Comparison of ENCODE assay signal across 8 cellular contexts in the genomic region with DNA sequence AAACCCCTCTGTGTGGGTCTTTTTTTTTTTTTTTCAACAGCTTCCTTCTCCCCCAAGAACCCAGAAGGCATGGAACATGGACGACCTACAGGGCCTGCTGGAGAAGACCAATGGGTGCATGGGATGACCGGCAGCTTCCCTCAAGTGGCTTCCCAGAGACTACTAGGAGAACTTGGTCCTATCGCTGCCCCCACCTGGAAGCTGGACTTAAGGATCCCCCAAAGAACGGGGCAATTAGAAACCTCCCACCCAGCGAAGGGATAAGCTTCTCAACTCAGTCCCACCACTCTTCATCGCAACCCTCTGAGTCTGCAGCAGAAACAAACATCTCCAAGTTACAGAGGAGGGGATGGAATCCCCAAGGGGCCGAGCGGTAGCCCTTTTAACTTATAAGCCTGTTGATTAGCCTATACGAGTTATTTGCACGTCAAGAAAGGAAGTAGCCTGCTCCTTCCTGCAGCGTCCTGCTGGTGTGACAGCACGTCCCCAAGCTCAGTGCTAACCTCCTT. TPM values are rescaled to one million over a fixed set of nuclear protein-coding genes. Genes with fewer than 3 reads are reported as not detected.
A peak's percentile ranks its signal among the peaks of the same experiment; 100 is the strongest.
DNase-seq lines count a peak whose midpoint lies in the region; ATAC-seq and TF ChIP-seq lines count a peak whose summit lies in the region.

No MANE protein-coding gene starts in this region.

- in situ Hi-C loops in astrocyte of the spinal cord (cut with HindIII; ENCODE audit: low sequenced_read_pairs), result no loop called here

- H3K27ac ChIP-seq in aorta (ENCODE audit: low read depth in 1 of 2, low read length in 2 of 2), result peak overlapping the region in 1 of 2 donors; percentile 85

- peaks cover 34% of the 10 kb centered on the region for H3K36me3 Mint-ChIP-seq in stimulated activated naive CD8-positive, alpha-beta T cell treated with anti-CD3 and anti-CD28 coated beads, Interleukin-15, Interleukin-2, amounts not matched to agents 100 ng/mL and 50 ng/mL, for 24 hours (ENCODE audit: low read depth)
- H3K36me3 Mint-ChIP-seq in memory B cell, result peaks cover 8% of the 10 kb centered on the region

- no peak for DNase-seq in stimulated activated naive CD8-positive, alpha-beta T cell treated with anti-CD3 and anti-CD28 coated beads, Interleukin-15, Interleukin-2, amounts not matched to agents 100 U/mL and 50 U/mL, for 24 hours
- no peak for DNase-seq in astrocyte of the spinal cord (ENCODE audit: low read depth, low spot score)
- DNase-seq in memory B cell (ENCODE audit: low spot score in 2 of 2), result no peak
- no peak for DNase-seq in aorta
- DNase-seq in cortex of kidney (lab: John Stamatoyannopoulos, UW), result no peak
- DNase-seq in KG1 (lab: John Stamatoyannopoulos, UW), result no peak

- H3K9me3 ChIP-seq in aorta (ENCODE audit: control insufficient read depth, low read length), result no peaks in the 10 kb centered on the region

- H3K27ac Mint-ChIP-seq in stimulated activated naive CD8-positive, alpha-beta T cell treated with anti-CD3 and anti-CD28 coated beads, Interleukin-15, Interleukin-2, amounts not matched to agents 100 ng/mL and 50 ng/mL, for 24 hours, result peak overlapping the region; percentile 100
- peak overlapping the region; percentile 89 for H3K27ac Mint-ChIP-seq in memory B cell

- no peaks in the 10 kb centered on the region for H3K27me3 ChIP-seq in aorta (ENCODE audit: control insufficient read depth in 1 of 2, insufficient read depth in 2 of 2, low read length in 1 of 2)

- intact Hi-C loops in aorta (cut with DNase I), result loop anchor here in 1 of 2 donors (2.0 kb wide), 1 partner anchor 16 kb away; a partner anchor contains a TSS

- peak overlapping the region; percentile 98 for H3K4me3 Mint-ChIP-seq in stimulated activated naive CD8-positive, alpha-beta T cell treated with anti-CD3 and anti-CD28 coated beads, Interleukin-15, Interleukin-2, amounts not matched to agents 100 ng/mL and 50 ng/mL, for 24 hours
- peak overlapping the region; percentile 90 for H3K4me3 Mint-ChIP-seq in memory B cell

- no peak for TF ChIP-seq CTCF in astrocyte of the spinal cord (IDR thresholded peaks at IDR 0.05; ENCODE audit: low read depth, low read length)

- H3K36me3 ChIP-seq in aorta (ENCODE audit: control insufficient read depth in 1 of 2, insufficient read depth in 2 of 2, low read length in 1 of 2), result no peaks in the 10 kb centered on the region

- H3K4me3 ChIP-seq in astrocyte of the spinal cord (ENCODE audit: low read depth, low read length) (peak overlapping the region; percentile 76), aorta (ENCODE audit: low read length in 2 of 2) (peak overlapping the region; percentile 16 to 81)

- no peak for ATAC-seq in stimulated activated naive CD8-positive, alpha-beta T cell treated with anti-CD3 and anti-CD28 coated beads, Interleukin-15, Interleukin-2, amounts not matched to agents 100 U/mL and 50 U/mL, for 24 hours
- ATAC-seq in memory B cell (ENCODE audit: low read depth) (no peak), aorta (ENCODE audit: low FRiP score) (no peak), GM18519 (IDR thresholded peaks at IDR 0.05; ENCODE audit: low FRiP score, unreplicated experiment) (no peak)

- no peaks in the 10 kb centered on the region for H3K27me3 Mint-ChIP-seq in stimulated activated naive CD8-positive, alpha-beta T cell treated with anti-CD3 and anti-CD28 coated beads, Interleukin-15, Interleukin-2, amounts not matched to agents 100 ng/mL and 50 ng/mL, for 24 hours
- no peaks in the 10 kb centered on the region for H3K27me3 Mint-ChIP-seq in memory B cell

- peaks cover 38% of the 10 kb centered on the region for H3K4me1 Mint-ChIP-seq in stimulated activated naive CD8-positive, alpha-beta T cell treated with anti-CD3 and anti-CD28 coated beads, Interleukin-15, Interleukin-2, amounts not matched to agents 100 ng/mL and 50 ng/mL, for 24 hours (ENCODE audit: low read depth)
- peaks cover 20% of the 10 kb centered on the region for H3K4me1 Mint-ChIP-seq in memory B cell

- H3K9me3 Mint-ChIP-seq in stimulated activated naive CD8-positive, alpha-beta T cell treated with anti-CD3 and anti-CD28 coated beads, Interleukin-15, Interleukin-2, amounts not matched to agents 100 ng/mL and 50 ng/mL, for 24 hours, result no peaks in the 10 kb centered on the region
- H3K9me3 Mint-ChIP-seq in memory B cell, result no peaks in the 10 kb centered on the region

- 22 to 28% methylated on average over 12 of the region's 12 CpGs for WGBS in aorta, 2 donors

- no peaks in the 10 kb centered on the region for H3K4me1 ChIP-seq in aorta (ENCODE audit: control insufficient read depth in 1 of 2, insufficient read depth in 2 of 2, low read length in 2 of 2)

RNA-seq across cellular contexts. Expression of a gene that starts 1.4 kb away (rescaled TPM):
- total RNA-seq in aorta, result 10 to 100 TPM; 70.6 to 74.4 TPM
- polyA plus RNA-seq in aorta, result 10 to 100 TPM; 63.2 to 92.2 TPM

RNA-seq across cellular contexts. Expression of a gene that starts 7.1 kb away (rescaled TPM):
- total RNA-seq in aorta, result 10 to 100 TPM; 10.3 TPM
- polyA plus RNA-seq in aorta, result 10 to 100 TPM in 1 of 2 donors, 1 to 10 TPM in 1; 4.1 to 36.3 TPM

RNA-seq across cellular contexts. Expression of a gene that starts 16.6 kb away (rescaled TPM):
- total RNA-seq in aorta, result 100 to 1,000 TPM; 114 to 130 TPM
- 100 to 1,000 TPM; 250 to 286 TPM for polyA plus RNA-seq in aorta

RNA-seq across cellular contexts. Expression of a gene that starts 50.9 kb away (rescaled TPM):
- total RNA-seq in aorta, result 1 to 10 TPM; 4.3 to 7.5 TPM
- polyA plus RNA-seq in aorta, result 1 to 10 TPM; 1.3 to 2.8 TPM
